In the genomic region with DNA sequence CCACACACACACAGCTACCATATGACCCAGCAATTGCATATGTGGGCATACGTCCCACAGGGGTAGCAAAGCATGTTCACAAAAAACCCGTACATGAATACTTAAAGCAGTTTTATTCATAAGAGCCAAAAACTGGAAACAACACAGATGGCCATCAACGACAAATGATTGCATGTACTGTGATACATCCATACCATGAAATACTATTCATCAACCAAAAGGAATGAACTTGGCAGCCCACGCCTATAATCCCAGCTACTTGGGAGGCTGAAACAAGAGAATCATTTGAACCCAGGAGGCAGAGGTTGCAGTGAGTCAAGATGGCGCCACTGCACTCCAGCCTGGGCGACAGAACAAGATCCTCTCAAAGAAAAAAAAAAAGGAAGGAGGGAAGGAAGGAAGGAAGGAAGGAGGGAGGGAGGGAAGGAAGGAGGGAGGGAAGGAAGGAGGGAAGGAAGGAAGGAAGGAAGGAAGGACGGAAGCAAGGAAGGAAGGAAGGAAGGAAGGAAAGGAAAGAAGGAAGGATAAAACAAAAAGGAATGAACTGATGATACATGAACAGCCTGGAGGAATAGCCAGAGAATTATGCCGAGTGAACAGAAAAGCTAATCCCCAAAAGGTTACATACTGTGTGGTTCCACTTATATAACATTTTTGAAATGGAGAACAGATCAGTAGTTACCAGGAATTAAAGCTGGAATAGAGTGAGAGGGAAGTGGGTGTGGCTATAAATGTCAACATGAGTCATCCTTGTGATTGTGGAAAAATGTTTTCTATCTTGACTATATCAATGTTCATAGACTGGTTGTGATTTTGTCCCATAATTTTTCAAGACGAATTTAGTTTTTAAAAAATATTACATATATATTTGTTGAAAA, we compare ENCODE assay signal across 21 cellular contexts. TPM values are rescaled to one million over a fixed set of nuclear protein-coding genes. Genes with fewer than 3 reads are reported as not detected.
DNase-seq lines count a peak whose midpoint lies in the region; ATAC-seq, FAIRE-seq and TF ChIP-seq lines count a peak whose summit lies in the region.
"Had no signal": no experiment of that assay in that cellular context is flagged by ENCODE, and none has a peak within 500 bp of the region (broad histone marks: within the 10 kb centered on the region; RNA-seq: fewer than 3 reads in every experiment).

No MANE protein-coding gene starts in this region.

- no peak for TF ChIP-seq CTCF in AG10803 (conservative IDR thresholded peaks at IDR 0.05; ENCODE audit: low read length)
- no peak for TF ChIP-seq CTCF in bronchial epithelial cell (IDR thresholded peaks at IDR 0.05; ENCODE audit: insufficient read depth, low read length, severe bottlenecking)
- TF ChIP-seq CTCF in tibial nerve (IDR thresholded peaks at IDR 0.05) = no peak
- no peak for TF ChIP-seq CTCF in Peyer's patch (IDR thresholded peaks at IDR 0.05)

- no peak for TF ChIP-seq EP300 in tibial nerve (IDR thresholded peaks at IDR 0.05)

- intact Hi-C loops in left colon (cut with DNase I, micrococcal nuclease) = no loop called here

- no peak for FAIRE-seq in bronchial epithelial cell (lab: Jason Lieb, UNC)
- FAIRE-seq: colon had no signal

- H3K27ac ChIP-seq in tibial nerve = no peak overlapping the region
- H3K27ac ChIP-seq in Peyer's patch = no peak overlapping the region
- H3K27ac ChIP-seq: KMS-11, testis, VCaP had no signal

- H3K9me3 ChIP-seq in tibial nerve = peaks cover 0 to 4% (median 0%) of the 10 kb centered on the region in 4 donors
- H3K9me3 ChIP-seq in Peyer's patch = no peaks in the 10 kb centered on the region
- H3K9me3 ChIP-seq: testis had no signal

- ATAC-seq in left colon = peak; percentile 80
- ATAC-seq: activated T-helper 17 cell treated with anti-CD3 and anti-CD28 coated beads, Interleukin-2, amount 50 U/mL, for 72 hours; left ventricle myocardium superior had no signal

- DNase-seq in AG10803 (ENCODE audit: low read depth) (peak; percentile 7), LoVo (ENCODE audit: low spot score) (peak; percentile 41), bronchial epithelial cell (ENCODE audit: low read depth) (peak; percentile 73), left colon (no peak), tibial nerve (ENCODE audit: low spot score in 2 of 2) (no peak), DMS114 treated with DMSO at 0.1 percent for 48 hours (lab: John Stamatoyannopoulos, UW; ENCODE audit: unreplicated experiment) (no peak), Peyer's patch (no peak)
- DNase-seq in NK-92 treated with Interleukin-12 subunit alpha and Interleukin-12 subunit beta, amount 100 ng/mL, for 24 hours (lab: John Stamatoyannopoulos, UW) = no peak
- DNase-seq: activated CD4-positive, alpha-beta memory T cell treated with anti-CD3 and anti-CD28 coated beads, Interleukin-2, amount 10 ng/mL, durations not matched to agents 7 days and 5 days; amygdala; DMS153; erythroblast; hippocampal formation; left ventricle myocardium superior; NCI-H446 treated with DMSO at 0.1 percent for 48 hours; stimulated activated CD4-positive, alpha-beta T cell treated with anti-CD3 and anti-CD28 coated beads, Interleukin-2, amount 100 ng/mL, for 24 hours; testis had no signal

- no peaks in the 10 kb centered on the region for H3K27me3 ChIP-seq in bronchial epithelial cell (ENCODE audit: control insufficient read depth, insufficient read depth, low read length)
- no peaks in the 10 kb centered on the region for H3K27me3 ChIP-seq in tibial nerve
- no peaks in the 10 kb centered on the region for H3K27me3 ChIP-seq in Peyer's patch
- H3K27me3 ChIP-seq: testis had no signal

- H3K4me1 ChIP-seq in tibial nerve = no peaks in the 10 kb centered on the region
- no peaks in the 10 kb centered on the region for H3K4me1 ChIP-seq in Peyer's patch
- H3K4me1 ChIP-seq: testis had no signal

- WGBS in tibial nerve, 2 donors = 80% methylated on average over 9 of the region's 9 CpGs

- H3K36me3 ChIP-seq in bronchial epithelial cell (ENCODE audit: control insufficient read depth, insufficient read depth, low read length) (no peaks in the 10 kb centered on the region), tibial nerve (no peaks in the 10 kb centered on the region), Peyer's patch (no peaks in the 10 kb centered on the region)

- TF ChIP-seq POLR2A in tibial nerve (IDR thresholded peaks at IDR 0.05) = no peak
- TF ChIP-seq POLR2A in Peyer's patch (IDR thresholded peaks at IDR 0.05) = no peak

- H3K4me3 ChIP-seq in AG10803 (ENCODE audit: low read length) (no peak overlapping the region), bronchial epithelial cell (ENCODE audit: low read depth, low read length) (no peak overlapping the region), tibial nerve (no peak overlapping the region), Peyer's patch (no peak overlapping the region)
- H3K4me3 ChIP-seq: testis had no signal

RNA-seq across cellular contexts. Expression of a gene that starts 19.6 kb away (rescaled TPM):
- total RNA-seq in bronchial epithelial cell (84.2 and 113 TPM in 2 replicates), left colon (10 to 100 TPM; 49.1 to 95.6 TPM), tibial nerve (10 to 100 TPM; 53.4 to 94.2 (median 71.4) TPM), Peyer's patch (10 to 100 TPM; 39.8 to 75.1 (median 59.0) TPM)

Comparison
In these comparisons a context has a peak if more than half of its experiments do, and no peak if none do; other contexts are left out.
1. DNase-seq: peak in AG10803 (single experiment), LoVo (single experiment) and bronchial epithelial cell (single experiment); none in left colon (0 of 2), tibial nerve (0 of 2), NK-92 treated with Interleukin-12 subunit alpha and Interleukin-12 subunit beta, amount 100 ng/mL, for 24 hours (single experiment), DMS114 treated with DMSO at 0.1 percent for 48 hours (single experiment) and Peyer's patch (0 of 3).